ENCODE assay signal across 28 cellular contexts in the genomic region with DNA sequence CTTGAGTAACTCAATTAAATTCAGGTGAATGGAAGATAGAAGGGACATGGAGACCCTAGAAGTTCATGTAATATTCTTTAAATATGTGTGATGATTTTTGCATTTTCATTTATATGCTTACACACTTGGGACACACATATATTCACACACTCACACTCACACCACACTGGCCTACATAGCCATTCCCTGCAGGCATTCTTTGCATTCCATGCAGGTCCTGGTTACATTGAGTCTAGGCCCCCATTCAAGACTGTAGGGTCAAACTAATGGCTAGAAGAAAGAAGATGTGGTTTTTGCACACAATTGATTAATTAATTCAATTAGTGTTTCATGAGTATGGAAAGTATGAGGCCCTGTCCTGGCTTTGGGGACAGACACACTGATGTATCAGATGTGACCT.
"Had no signal": no experiment of that assay in that cellular context is flagged by ENCODE, and none has a peak within 500 bp of the region (broad histone marks: within the 10 kb centered on the region; RNA-seq: fewer than 3 reads in every experiment).

No MANE protein-coding gene starts in this region.

- H3K79me2 ChIP-seq: parathyroid adenoma had no signal

- H3K4me3 ChIP-seq: neural progenitor cell, ovary, psoas muscle, right lobe of liver, sigmoid colon, thoracic aorta, thyroid gland, tibial nerve, upper lobe of left lung, vagina had no signal

- H3K36me3 ChIP-seq: neural progenitor cell, ovary, right lobe of liver, sigmoid colon, thoracic aorta, thyroid gland, upper lobe of left lung, vagina had no signal

- H3K9me3 ChIP-seq: ovary, psoas muscle, right lobe of liver, sigmoid colon, thoracic aorta, thyroid gland, tibial nerve, upper lobe of left lung, vagina had no signal

- H3K27ac ChIP-seq: neural progenitor cell, ovary, parathyroid adenoma, psoas muscle, right lobe of liver, sigmoid colon, thoracic aorta, thyroid gland, tibial nerve, upper lobe of left lung, vagina had no signal

- H2AFZ ChIP-seq: neural progenitor cell, parathyroid adenoma had no signal

- H3K4me1 ChIP-seq: parathyroid adenoma, psoas muscle, right lobe of liver, sigmoid colon, thyroid gland, tibial nerve, upper lobe of left lung, vagina had no signal

- FAIRE-seq: small intestine, urothelium cell line had no signal

- H3K4me2 ChIP-seq: neural progenitor cell had no signal

- DNase-seq: naive thymus-derived CD4-positive, alpha-beta T cell; natural killer cell; occipital lobe; ovary; posterior cingulate gyrus; psoas muscle; right cardiac atrium; right lobe of liver; sigmoid colon; small intestine; stimulated activated CD4-positive, alpha-beta T cell treated with anti-CD3 and anti-CD28 coated beads, Interleukin-15, amount 100 ng/mL, for 24 hours; stimulated activated CD4-positive, alpha-beta T cell treated with anti-CD3 and anti-CD28 coated beads, Interleukin-2, amount 100 ng/mL, for 24 hours; stimulated activated CD4-positive, alpha-beta T cell treated with anti-CD3 and anti-CD28 coated beads, Interleukin-2, amount 100 ng/mL, for 48 hours; stimulated activated CD4-positive, alpha-beta T cell treated with anti-CD3 and anti-CD28 coated beads, Interleukin-4, amount 100 ng/mL, for 4 hours; stimulated activated CD8-positive, alpha-beta memory T cell treated with anti-CD3 and anti-CD28 coated beads, Interleukin-4, amount 100 ng/mL, for 48 hours; stimulated activated naive CD4-positive, alpha-beta T cell; stimulated activated naive CD8-positive, alpha-beta T cell treated with anti-CD3 and anti-CD28 coated beads, Interleukin-15, amount 100 ng/mL, for 72 hours; stimulated activated naive CD8-positive, alpha-beta T cell treated with anti-CD3 and anti-CD28 coated beads, Interleukin-15, Interleukin-2, amounts not matched to agents 100 U/mL and 50 U/mL, for 24 hours; substantia nigra; thyroid gland; trophoblast cell; upper lobe of left lung had no signal

- H3K27me3 ChIP-seq: neural progenitor cell, ovary, right lobe of liver, sigmoid colon, thyroid gland, tibial nerve, upper lobe of left lung, vagina had no signal

- H3K9ac ChIP-seq: neural progenitor cell, parathyroid adenoma had no signal
